In the genomic region with DNA sequence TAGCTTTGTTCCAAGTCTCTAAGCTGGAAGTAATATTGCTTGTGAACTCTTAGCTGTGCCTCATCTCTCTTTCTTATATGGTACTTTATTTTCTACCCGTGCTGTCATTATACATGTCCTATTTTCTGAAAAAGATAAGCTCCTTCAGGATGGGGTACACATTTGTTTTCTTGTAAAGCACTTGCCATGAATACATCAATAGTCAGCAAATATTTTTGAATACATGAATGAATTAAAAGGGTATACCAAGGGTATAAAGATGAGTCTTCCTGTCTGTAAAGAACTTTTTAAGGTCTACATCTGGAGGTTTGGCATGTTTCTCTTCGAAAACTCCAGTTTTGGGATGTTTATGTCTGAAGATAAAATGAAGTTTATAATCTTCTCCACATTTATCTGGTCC, we compare ENCODE assay signal across 7 cellular contexts. TPM values are rescaled to one million over a fixed set of nuclear protein-coding genes. Genes with fewer than 3 reads are reported as not detected.
"Had no signal": no experiment of that assay in that cellular context is flagged by ENCODE, and none has a peak within 500 bp of the region (broad histone marks: within the 10 kb centered on the region; RNA-seq: fewer than 3 reads in every experiment).

No MANE protein-coding gene starts in this region.

- H3K4me3 Mint-ChIP-seq: IgD-negative memory B cell had no signal

- H3K27ac Mint-ChIP-seq: IgD-negative memory B cell had no signal

- H3K36me3 Mint-ChIP-seq: IgD-negative memory B cell had no signal

- H3K4me1 Mint-ChIP-seq: IgD-negative memory B cell had no signal

- DNase-seq: GOT3, H7, HCEC 1CT, Kasumi-1, KG1 had no signal

- H3K9me3 Mint-ChIP-seq: IgD-negative memory B cell had no signal

- H3K27ac ChIP-seq: HL-60 had no signal

RNA-seq across cellular contexts. Expression of a gene that starts 27.3 kb away (rescaled TPM):
- polyA plus RNA-seq: IgD-negative memory B cell had no signal
